ENCODE assay signal across 32 cellular contexts in genomic region chr3:1805331-1805730, GRCh38.
"Had no signal": no experiment of that assay in that cellular context is flagged by ENCODE, and none has a peak within 500 bp of the region (broad histone marks: within the 10 kb centered on the region; RNA-seq: fewer than 3 reads in every experiment).

No MANE protein-coding gene starts in this region.

- H3K4me1 Mint-ChIP-seq: activated B cell treated with CpG ODN at 0.5 μM for 24 hours; activated T-helper 17 cell treated with anti-CD3 and anti-CD28 coated beads, Interleukin-2, amount 50 U/mL, for 72 hours; central memory CD8-positive, alpha-beta T cell; endodermal cell; T-helper 17 cell had no signal

- H3K4me3 Mint-ChIP-seq: activated B cell treated with CpG ODN at 0.5 μM for 24 hours; activated CD8-positive, alpha-beta T cell treated with anti-CD3 and anti-CD28 coated beads for 36 hours; activated naive CD8-positive, alpha-beta T cell; activated T-cell treated with anti-CD3 and anti-CD28 coated beads, Interleukin-2, amount 50 U/mL, for 4 hours; activated T-helper 17 cell treated with anti-CD3 and anti-CD28 coated beads, Interleukin-2, amount 50 U/mL, for 72 hours; central memory CD8-positive, alpha-beta T cell; dendritic cell treated with granulocyte-macrophage colony-stimulating factor and Interleukin-4, amounts not matched to agents 40 ng/mL and 50 ng/mL, for 4 days; endodermal cell; T-helper 17 cell; T-helper 2 cell treated with Interferon-gamma antibody and Interleukin-4, amounts not matched to agents 5 μg/mL and 100 μg/mL, for 36 hours had no signal

- H3K4me1 ChIP-seq: esophagus muscularis mucosa, heart left ventricle had no signal

- H3K27me3 Mint-ChIP-seq: activated B cell treated with CpG ODN at 0.5 μM for 24 hours; activated CD8-positive, alpha-beta T cell treated with anti-CD3 and anti-CD28 coated beads for 36 hours; activated naive CD8-positive, alpha-beta T cell; activated T-helper 17 cell treated with anti-CD3 and anti-CD28 coated beads, Interleukin-2, amount 50 U/mL, for 72 hours; central memory CD8-positive, alpha-beta T cell; dendritic cell treated with granulocyte-macrophage colony-stimulating factor and Interleukin-4, amounts not matched to agents 40 ng/mL and 50 ng/mL, for 4 days; T-helper 17 cell had no signal

- H3K27ac Mint-ChIP-seq: activated B cell treated with CpG ODN at 0.5 μM for 24 hours; activated CD8-positive, alpha-beta T cell treated with anti-CD3 and anti-CD28 coated beads for 36 hours; activated naive CD8-positive, alpha-beta T cell; activated T-helper 17 cell treated with anti-CD3 and anti-CD28 coated beads, Interleukin-2, amount 50 U/mL, for 72 hours; dendritic cell treated with granulocyte-macrophage colony-stimulating factor and Interleukin-4, amounts not matched to agents 40 ng/mL and 50 ng/mL, for 4 days; endodermal cell; T-helper 17 cell; T-helper 2 cell treated with Interferon-gamma antibody and Interleukin-4, amounts not matched to agents 5 μg/mL and 100 μg/mL, for 36 hours had no signal

- FAIRE-seq: astrocyte, frontal cortex had no signal

- ATAC-seq: activated CD4-positive, CD25-positive, alpha-beta regulatory T cell treated with anti-CD3 and anti-CD28 coated beads, Interleukin-2, amount 50 U/mL, for 24 hours; activated CD8-positive, alpha-beta T cell treated with anti-CD3 and anti-CD28 coated beads for 36 hours; activated T-cell treated with anti-CD3 and anti-CD28 coated beads, Interleukin-2, amount 50 U/mL, for 4 hours; activated T-helper 17 cell treated with anti-CD3 and anti-CD28 coated beads, Interleukin-2, amount 50 U/mL, for 72 hours; heart left ventricle; T-helper 17 cell had no signal

- H3K27me3 ChIP-seq: esophagus muscularis mucosa, heart left ventricle had no signal

- H3K27ac ChIP-seq: coronary artery, dorsolateral prefrontal cortex, esophagus muscularis mucosa, heart left ventricle, WERI-Rb-1 had no signal

- H3K36me3 Mint-ChIP-seq: activated naive CD8-positive, alpha-beta T cell had no signal

- DNase-seq: activated B cell treated with CpG ODN at 0.5 μM for 24 hours; activated CD4-positive, alpha-beta T cell treated with anti-CD3 and anti-CD28 coated beads for 48 hours; activated CD4-positive, alpha-beta T cell treated with anti-CD3 and anti-CD28 coated beads, Interleukin-2, amount 50 U/mL, for 1 hour; activated CD4-positive, alpha-beta T cell treated with anti-CD3 and anti-CD28 coated beads, Interleukin-2, amount 50 U/mL, for 48 hours; activated CD8-positive, alpha-beta memory T cell treated with anti-CD3 and anti-CD28 coated beads for 24 hours; activated CD8-positive, alpha-beta T cell treated with anti-CD3 and anti-CD28 coated beads for 36 hours; activated effector memory CD4-positive, alpha-beta T cell treated with Interleukin-2 at 50 U/mL for 16 hours; activated gamma-delta T cell treated with Interleukin-2 at 50 U/mL for 16 hours; activated naive CD4-positive, alpha-beta T cell treated with anti-CD3 and anti-CD28 coated beads, Interleukin-2, amount 50 U/mL, for 16 hours; activated naive CD4-positive, alpha-beta T cell treated with Interleukin-2 at 50 U/mL for 16 hours; activated T-cell treated with anti-CD3 and anti-CD28 coated beads, Interleukin-2, amount 50 U/mL, for 4 hours; amniotic stem cell; anterior cingulate cortex; dorsolateral prefrontal cortex; effector memory CD4-positive, alpha-beta T cell; endodermal cell; erythroblast; heart left ventricle; T-helper 1 cell; T-helper 17 cell; T1000; WERI-Rb-1 had no signal

- H3K4me3 ChIP-seq: coronary artery, dorsolateral prefrontal cortex, esophagus muscularis mucosa, heart left ventricle had no signal

- H3K36me3 ChIP-seq: esophagus muscularis mucosa, heart left ventricle, WERI-Rb-1 had no signal
